ENCODE assay signal across 1 cellular context in the genomic region with DNA sequence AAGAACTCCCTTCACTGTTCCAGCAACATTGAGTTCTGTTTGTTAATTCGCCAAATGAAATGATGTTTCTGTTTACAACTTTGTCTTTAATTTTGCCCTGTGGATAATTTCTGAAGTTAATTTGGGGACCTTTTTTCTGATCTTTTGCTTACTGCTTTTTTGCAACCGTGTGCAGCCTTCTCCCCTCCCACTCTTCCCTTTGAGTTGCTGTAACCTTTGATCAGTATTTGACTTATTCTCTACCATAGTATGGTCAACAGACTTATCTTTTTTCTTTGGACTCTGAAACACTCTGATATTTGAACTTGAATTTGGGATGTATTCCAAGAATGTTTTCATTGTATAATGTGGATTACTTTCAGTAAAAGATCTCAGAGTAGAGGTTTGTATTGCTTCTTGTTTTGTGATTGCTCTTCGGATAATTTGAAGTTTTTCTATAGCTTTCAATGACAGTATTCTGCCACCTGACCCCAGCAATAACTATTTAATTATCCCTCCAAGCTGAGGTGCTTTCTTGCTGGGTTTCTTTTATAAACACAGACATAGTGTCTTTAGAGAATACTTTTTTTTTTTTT.
TF ChIP-seq lines count a peak whose summit lies in the region.

No MANE protein-coding gene starts in this region.

TF ChIP-seq in IMR-90, 13 proteins besides CTCF, POLR2A, EP300 and RAD21 (continued from another document):
- no peak for TF ChIP-seq MAFK (IDR thresholded peaks at IDR 0.05; ENCODE audit: low read depth, low read length)
- TF ChIP-seq MAZ (IDR thresholded peaks at IDR 0.05; ENCODE audit: borderline replicate concordance, low read depth, low read length): no peak
- no peak for TF ChIP-seq NFE2L2 (IDR thresholded peaks at IDR 0.05; ENCODE audit: low read depth, low read length)
- TF ChIP-seq CEBPB (IDR thresholded peaks at IDR 0.05; ENCODE audit: low read depth, low read length): no peak
- no peak for TF ChIP-seq FOS (IDR thresholded peaks at IDR 0.05; ENCODE audit: low read depth, low read length)
TF ChIP-seq in IMR-90: peak in this region for 0.
